18 cellular contexts compared by ENCODE assay signal in the genomic region with DNA sequence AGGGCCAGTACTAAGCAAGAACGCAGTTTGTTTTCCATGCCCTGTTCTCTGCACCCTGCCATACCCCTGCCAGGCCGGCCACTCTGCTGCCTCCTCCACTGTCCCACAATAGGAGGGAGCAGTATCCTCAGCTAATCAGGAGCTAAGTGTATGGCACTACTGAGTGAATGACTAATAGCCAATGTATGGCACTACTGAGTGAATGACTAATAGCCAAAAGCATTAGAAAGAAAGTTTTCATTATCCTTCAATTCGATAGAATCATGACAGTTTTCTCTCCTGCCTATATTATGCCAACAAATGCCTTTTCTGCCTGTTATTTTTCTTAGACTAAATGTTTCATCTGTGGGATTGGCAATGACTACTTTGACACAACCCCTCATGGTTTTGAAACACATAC.
DNase-seq lines count a peak whose midpoint lies in the region; ATAC-seq and TF ChIP-seq lines count a peak whose summit lies in the region.
"Had no signal": no experiment of that assay in that cellular context is flagged by ENCODE, and none has a peak within 500 bp of the region (broad histone marks: within the 10 kb centered on the region; RNA-seq: fewer than 3 reads in every experiment).

No MANE protein-coding gene starts in this region.

- H3K27me3 Mint-ChIP-seq in activated naive CD4-positive, alpha-beta T cell treated with anti-CD3 and anti-CD28 coated beads for 36 hours (ENCODE audit: low read depth) = no peaks in the 10 kb centered on the region
- no peaks in the 10 kb centered on the region for H3K27me3 Mint-ChIP-seq in glutamatergic neuron (ENCODE audit: unreplicated experiment)
- H3K27me3 Mint-ChIP-seq: activated CD4-positive, alpha-beta memory T cell treated with anti-CD3 and anti-CD28 coated beads for 36 hours; progenitor cell of endocrine pancreas; stimulated activated memory B cell treated with anti-CD40 and anti-IgM and Interleukin-4, amounts not matched to agents 10 μg/mL and 1 μg/mL and 100 μg/mL, for 72 hours had no signal

- no peak overlapping the region for H2BK5ac ChIP-seq in mesenchymal stem cell (ENCODE audit: low read depth, low read length, poor library complexity, severe bottlenecking)

- intact Hi-C loops in Panc1 (cut with micrococcal nuclease; ENCODE audit: unreplicated experiment) = no loop called here
- intact Hi-C loops in activated naive CD4-positive, alpha-beta T cell treated with anti-CD3 and anti-CD28 coated beads for 36 hours (cut with micrococcal nuclease) = no loop called here

- no peak overlapping the region for H3K27ac ChIP-seq in Panc1 (ENCODE audit: low read length)
- H3K27ac ChIP-seq in mesenchymal stem cell (ENCODE audit: low read length, poor library complexity, severe bottlenecking) = peak overlapping the region; percentile 15
- H3K27ac ChIP-seq: epithelial cell of prostate, vagina had no signal

- H2BK15ac ChIP-seq in mesenchymal stem cell (ENCODE audit: low read depth, poor library complexity, severe bottlenecking) = no peak overlapping the region

- H3K4me3 ChIP-seq in Panc1 (ENCODE audit: low read depth in 2 of 2, low read length in 2 of 2) (no peak overlapping the region), mesenchymal stem cell (ENCODE audit: insufficient read depth in 1 of 2, low read depth in 1 of 2, low read length in 2 of 2) (no peak overlapping the region)
- H3K4me3 ChIP-seq: vagina had no signal

- no TSS peak for BruUV-seq in Panc1 (replicated peaks; lab: Mats Ljungman, UMichigan)

- H4K91ac ChIP-seq in mesenchymal stem cell (ENCODE audit: low read length) = no peak overlapping the region

- CTCF ChIA-PET in Panc1 (lab: Charles Lee) = interaction anchor here (0.7 kb wide), 1 partner anchor 660 kb away, joined by 5 read pairs; no protein-coding TSS in a partner anchor
- CTCF ChIA-PET in activated naive CD4-positive, alpha-beta T cell treated with anti-CD3 and anti-CD28 coated beads for 36 hours (lab: Charles Lee) = no interaction called here

- H3K14ac ChIP-seq in mesenchymal stem cell (ENCODE audit: low read length in 2 of 2) = no peak overlapping the region

- no peaks in the 10 kb centered on the region for H3K4me1 ChIP-seq in Panc1 (ENCODE audit: control insufficient read depth, insufficient read depth, low read length)
- peaks cover 1% of the 10 kb centered on the region for H3K4me1 ChIP-seq in mesenchymal stem cell (ENCODE audit: control insufficient read depth, insufficient read depth, low read depth, low read length)
- H3K4me1 ChIP-seq: BE2C, vagina had no signal

- 75% methylated on average over 1 of the region's 3 CpGs for WGBS in mesenchymal stem cell

- H4K8ac ChIP-seq in mesenchymal stem cell (ENCODE audit: low read length) = no peak overlapping the region

- H2AFZ ChIP-seq in mesenchymal stem cell (ENCODE audit: low read depth, low read length) = no peak overlapping the region

- H3K36me3 ChIP-seq in Panc1 (ENCODE audit: control insufficient read depth, insufficient read depth, low read length) (no peaks in the 10 kb centered on the region), mesenchymal stem cell (ENCODE audit: control insufficient read depth in 1 of 2, insufficient read depth in 2 of 2, low read depth in 1 of 2, low read length in 2 of 2) (peaks cover 23 to 32% of the 10 kb centered on the region in 2 experiments)
- H3K36me3 ChIP-seq: BE2C had no signal

- no peak overlapping the region for H3K4me3 Mint-ChIP-seq in activated naive CD4-positive, alpha-beta T cell treated with anti-CD3 and anti-CD28 coated beads for 36 hours
- no peak overlapping the region for H3K4me3 Mint-ChIP-seq in glutamatergic neuron (ENCODE audit: unreplicated experiment)
- H3K4me3 Mint-ChIP-seq: activated CD4-positive, alpha-beta memory T cell treated with anti-CD3 and anti-CD28 coated beads for 36 hours; H9; stimulated activated memory B cell treated with anti-CD40 and anti-IgM and Interleukin-4, amounts not matched to agents 10 μg/mL and 1 μg/mL and 100 μg/mL, for 72 hours had no signal

- in situ Hi-C loops in Panc1 (cut with HindIII; ENCODE audit: low pct_unique_long_range_greater_than_20kb, low sequenced_read_pairs) = no loop called here

- H3K23ac ChIP-seq in mesenchymal stem cell (ENCODE audit: low read length in 2 of 2) = no peak overlapping the region

- H3K18ac ChIP-seq in mesenchymal stem cell (ENCODE audit: low read depth in 1 of 2, low read length in 2 of 2) = no peak overlapping the region

- H2BK120ac ChIP-seq in mesenchymal stem cell (ENCODE audit: low read depth, low read length) = no peak overlapping the region

- no peak overlapping the region for H3K4me2 ChIP-seq in mesenchymal stem cell (ENCODE audit: low read length, poor library complexity, severe bottlenecking)

- peaks cover 32% of the 10 kb centered on the region for H3K36me3 Mint-ChIP-seq in activated naive CD4-positive, alpha-beta T cell treated with anti-CD3 and anti-CD28 coated beads for 36 hours (ENCODE audit: low read depth)
- H3K36me3 Mint-ChIP-seq in activated naive CD4-positive, alpha-beta T cell treated with anti-CD3 and anti-CD28 coated beads, Interleukin-2, amount 50 U/mL, for 72 hours = peaks cover 0 to 25% of the 10 kb centered on the region in 2 donors
- no peaks in the 10 kb centered on the region for H3K36me3 Mint-ChIP-seq in glutamatergic neuron (ENCODE audit: unreplicated experiment)

- no peak overlapping the region for H3K27ac Mint-ChIP-seq in activated naive CD4-positive, alpha-beta T cell treated with anti-CD3 and anti-CD28 coated beads for 36 hours
- no peak overlapping the region for H3K27ac Mint-ChIP-seq in activated naive CD4-positive, alpha-beta T cell treated with anti-CD3 and anti-CD28 coated beads, Interleukin-2, amount 50 U/mL, for 72 hours
- no peak overlapping the region for H3K27ac Mint-ChIP-seq in glutamatergic neuron (ENCODE audit: unreplicated experiment)
- H3K27ac Mint-ChIP-seq: activated CD4-positive, alpha-beta memory T cell treated with anti-CD3 and anti-CD28 coated beads for 36 hours; progenitor cell of endocrine pancreas; stimulated activated memory B cell treated with anti-CD40 and anti-IgM and Interleukin-4, amounts not matched to agents 10 μg/mL and 1 μg/mL and 100 μg/mL, for 72 hours had no signal

- ATAC-seq in Panc1 = peak; percentile 51; the same call in 1 of the 2 replicates
- no peak for ATAC-seq in activated naive CD4-positive, alpha-beta T cell treated with anti-CD3 and anti-CD28 coated beads, Interleukin-2, amount 50 U/mL, for 72 hours
- ATAC-seq: stimulated activated memory B cell treated with anti-CD40 and anti-IgM and Interleukin-4, amounts not matched to agents 10 μg/mL and 1 μg/mL and 100 μg/mL, for 72 hours had no signal

- H3K4ac ChIP-seq in mesenchymal stem cell (ENCODE audit: low read depth in 1 of 2, low read length in 2 of 2) = no peak overlapping the region

- H3K9me3 ChIP-seq in Panc1 (ENCODE audit: control insufficient read depth, insufficient read depth, low read depth, low read length) (no peaks in the 10 kb centered on the region), mesenchymal stem cell (ENCODE audit: control insufficient read depth, low read length) (no peaks in the 10 kb centered on the region)
- H3K9me3 ChIP-seq: BE2C, vagina had no signal

- no peak overlapping the region for H3K9ac ChIP-seq in mesenchymal stem cell (ENCODE audit: low read length)

- H3K27me3 ChIP-seq in Panc1 (ENCODE audit: control insufficient read depth, insufficient read depth, low read length) (no peaks in the 10 kb centered on the region), mesenchymal stem cell (ENCODE audit: control insufficient read depth in 1 of 2, insufficient read depth in 1 of 2, low read length in 2 of 2) (no peaks in the 10 kb centered on the region)
- H3K27me3 ChIP-seq: BE2C, vagina had no signal

- H2BK12ac ChIP-seq in mesenchymal stem cell (ENCODE audit: low read length in 2 of 2) = no peak overlapping the region

- no peak for TF ChIP-seq CTCF in Panc1 (IDR thresholded peaks at IDR 0.05)
- no peak for TF ChIP-seq CTCF in glutamatergic neuron (IDR thresholded peaks at IDR 0.05; ENCODE audit: partially characterized antibody, unreplicated experiment)

- DNase-seq in EH (ENCODE audit: low read depth) = peak; percentile 85
- DNase-seq in Panc1 (ENCODE audit: low read depth, low spot score) = no peak
- peak; percentile 23 for DNase-seq in dermis blood vessel endothelial cell
- DNase-seq in mesenchymal stem cell = peak; percentile 71
- no peak for DNase-seq in NCI-H345 (lab: John Stamatoyannopoulos, UW)
- DNase-seq in activated naive CD4-positive, alpha-beta T cell treated with anti-CD3 and anti-CD28 coated beads for 36 hours = no peak
- no peak for DNase-seq in activated naive CD4-positive, alpha-beta T cell treated with anti-CD3 and anti-CD28 coated beads, Interleukin-2, amount 50 U/mL, for 72 hours (ENCODE audit: low spot score in 2 of 2)
- DNase-seq in glutamatergic neuron = no peak
- DNase-seq: activated CD4-positive, alpha-beta memory T cell treated with anti-CD3 and anti-CD28 coated beads for 36 hours; activated effector memory CD4-positive, alpha-beta T cell treated with anti-CD3 and anti-CD28 coated beads, Interleukin-2, amount 50 U/mL, for 16 hours; BE2C; central memory CD4-positive, alpha-beta T cell; H9; NCI-H510A had no signal

- H2AK5ac ChIP-seq in mesenchymal stem cell (ENCODE audit: low read length, severe bottlenecking) = no peak overlapping the region

- POLR2A ChIA-PET in Panc1 (lab: Charles Lee) = no interaction called here

- H3K79me1 ChIP-seq in mesenchymal stem cell (replicated peaks; ENCODE audit: low read length, poor library complexity, severe bottlenecking) = peaks cover 2% of the 10 kb centered on the region

- peaks cover 6% of the 10 kb centered on the region for H3K4me1 Mint-ChIP-seq in activated naive CD4-positive, alpha-beta T cell treated with anti-CD3 and anti-CD28 coated beads for 36 hours (ENCODE audit: low read depth)
- H3K4me1 Mint-ChIP-seq in glutamatergic neuron (ENCODE audit: low read depth, unreplicated experiment) = no peaks in the 10 kb centered on the region
- H3K4me1 Mint-ChIP-seq: stimulated activated memory B cell treated with anti-CD40 and anti-IgM and Interleukin-4, amounts not matched to agents 10 μg/mL and 1 μg/mL and 100 μg/mL, for 72 hours had no signal

- no peaks in the 10 kb centered on the region for H3K9me3 Mint-ChIP-seq in activated naive CD4-positive, alpha-beta T cell treated with anti-CD3 and anti-CD28 coated beads for 36 hours
- H3K9me3 Mint-ChIP-seq in activated naive CD4-positive, alpha-beta T cell treated with anti-CD3 and anti-CD28 coated beads, Interleukin-2, amount 50 U/mL, for 72 hours = no peaks in the 10 kb centered on the region
- no peaks in the 10 kb centered on the region for H3K9me3 Mint-ChIP-seq in glutamatergic neuron (ENCODE audit: unreplicated experiment)
- H3K9me3 Mint-ChIP-seq: activated CD4-positive, alpha-beta memory T cell treated with anti-CD3 and anti-CD28 coated beads for 36 hours; H9; stimulated activated memory B cell treated with anti-CD40 and anti-IgM and Interleukin-4, amounts not matched to agents 10 μg/mL and 1 μg/mL and 100 μg/mL, for 72 hours had no signal

Comparison
In these comparisons a context has a peak if more than half of its experiments do, and no peak if none do; other contexts are left out.
1. DNase-seq: peak in EH (single experiment), dermis blood vessel endothelial cell (single experiment) and mesenchymal stem cell (single experiment); none in Panc1 (single experiment), NCI-H345 (single experiment), activated naive CD4-positive, alpha-beta T cell treated with anti-CD3 and anti-CD28 coated beads for 36 hours (single experiment), activated naive CD4-positive, alpha-beta T cell treated with anti-CD3 and anti-CD28 coated beads, Interleukin-2, amount 50 U/mL, for 72 hours (0 of 2) and glutamatergic neuron (single experiment).